29 cellular contexts compared by ENCODE assay signal in genomic region chr15:66564136-66565041, GRCh38. TPM values are rescaled to one million over a fixed set of nuclear protein-coding genes. Genes with fewer than 3 reads are reported as not detected.
A peak's percentile ranks its signal among the peaks of the same experiment; 100 is the strongest.
DNase-seq lines count a peak whose midpoint lies in the region; ATAC-seq, FAIRE-seq and TF ChIP-seq lines count a peak whose summit lies in the region.
"Had no signal": no experiment of that assay in that cellular context is flagged by ENCODE, and none has a peak within 500 bp of the region (broad histone marks: within the 10 kb centered on the region; RNA-seq: fewer than 3 reads in every experiment).

No MANE protein-coding gene starts in this region.

- no peak for ATAC-seq in T-helper 17 cell
- ATAC-seq in GM21526 (IDR thresholded peaks at IDR 0.05; ENCODE audit: low FRiP score, unreplicated experiment): no peak
- ATAC-seq: activated CD4-positive, alpha-beta T cell treated with anti-CD3 and anti-CD28 coated beads for 36 hours; activated CD8-positive, alpha-beta T cell treated with anti-CD3 and anti-CD28 coated beads for 36 hours; left lung; stimulated activated effector memory CD8-positive, alpha-beta T cell treated with anti-CD3 and anti-CD28 coated beads, Interleukin-12 subunit alpha, Interleukin-12 subunit beta, amount 100 ng/mL, for 72 hours had no signal

- no peaks in the 10 kb centered on the region for H4K20me1 ChIP-seq in keratinocyte (ENCODE audit: control insufficient read depth, extremely low read depth, insufficient read depth, low read length)

- H3K27me3 Mint-ChIP-seq in T-helper 17 cell: peaks cover 5% of the 10 kb centered on the region
- no peaks in the 10 kb centered on the region for H3K27me3 Mint-ChIP-seq in progenitor cell of endocrine pancreas
- H3K27me3 Mint-ChIP-seq: activated CD4-positive, alpha-beta T cell treated with anti-CD3 and anti-CD28 coated beads for 36 hours; activated CD8-positive, alpha-beta T cell treated with anti-CD3 and anti-CD28 coated beads for 36 hours; CD4-positive, CD25-positive, alpha-beta regulatory T cell had no signal

- H3K9ac ChIP-seq in ES-I3 (ENCODE audit: low read depth, low read length) (peak overlapping the region; percentile 38; the same call in 1 of the 2 replicates), keratinocyte (ENCODE audit: control insufficient read depth, extremely low read depth, insufficient read depth, low read length) (no peak overlapping the region)

- no peaks in the 10 kb centered on the region for H3K9me3 ChIP-seq in ES-I3 (ENCODE audit: control insufficient read depth, insufficient read depth, low read length)
- H3K9me3 ChIP-seq in T-helper 17 cell (ENCODE audit: control insufficient read depth, low read length, poor library complexity, severe bottlenecking): no peaks in the 10 kb centered on the region
- H3K9me3 ChIP-seq in keratinocyte (ENCODE audit: control insufficient read depth, low read depth, low read length): no peaks in the 10 kb centered on the region
- H3K9me3 ChIP-seq in BE2C: no peaks in the 10 kb centered on the region
- H3K9me3 ChIP-seq in small intestine (ENCODE audit: control insufficient read depth, low read depth): no peaks in the 10 kb centered on the region
- H3K9me3 ChIP-seq: A549, left lung, Peyer's patch had no signal

- peaks cover 3% of the 10 kb centered on the region; the same call in 1 of the 2 replicates for H3K36me3 ChIP-seq in ES-I3 (ENCODE audit: insufficient read depth, low read length)
- no peaks in the 10 kb centered on the region for H3K36me3 ChIP-seq in keratinocyte (ENCODE audit: control insufficient read depth in 2 of 2, extremely low read depth in 1 of 2, insufficient read depth in 2 of 2, low read length in 2 of 2)
- no peaks in the 10 kb centered on the region for H3K36me3 ChIP-seq in BE2C
- H3K36me3 ChIP-seq in small intestine (ENCODE audit: control insufficient read depth in 2 of 2, insufficient read depth in 2 of 2, low read length in 2 of 2): no peaks in the 10 kb centered on the region
- H3K36me3 ChIP-seq: left lung, Peyer's patch had no signal

- H3K4me2 ChIP-seq in keratinocyte (ENCODE audit: control insufficient read depth, extremely low read depth, insufficient read depth, low read depth, low read length): no peak overlapping the region
- H3K4me2 ChIP-seq: A549 had no signal

- H3K4me1 ChIP-seq in ES-I3 (ENCODE audit: insufficient read depth, low read length) (peaks cover 25% of the 10 kb centered on the region; the same call in 1 of the 2 replicates), keratinocyte (ENCODE audit: control insufficient read depth, extremely low read depth, insufficient read depth, low read length) (peaks cover 25% of the 10 kb centered on the region), BE2C (no peaks in the 10 kb centered on the region), small intestine (ENCODE audit: control insufficient read depth in 2 of 2, insufficient read depth in 1 of 2, low read depth in 1 of 2, low read length in 1 of 2) (no peaks in the 10 kb centered on the region)
- H3K4me1 ChIP-seq: A549, Peyer's patch had no signal

- WGBS in small intestine, 3 donors: 83 to 85% (median 83%) methylated on average over 15 to 18 of the region's 18 CpGs

- no peaks in the 10 kb centered on the region for H3K9me1 ChIP-seq in keratinocyte (ENCODE audit: control insufficient read depth, extremely low read depth, insufficient read depth, low read length)

- no peak overlapping the region for H3K27ac ChIP-seq in keratinocyte (ENCODE audit: control insufficient read depth, insufficient read depth, low read length)
- no peak overlapping the region for H3K27ac ChIP-seq in small intestine (ENCODE audit: low read depth in 1 of 2, low read length in 1 of 2)
- H3K27ac ChIP-seq: A549, HL-60, left lung, Peyer's patch had no signal

- dilution Hi-C loops in keratinocyte (cut with MboI; ENCODE audit: extremely low pct_ligation_motif_present, low sequenced_read_pairs): no loop called here

- H3K4me1 Mint-ChIP-seq in T-helper 17 cell: peaks cover 15% of the 10 kb centered on the region
- H3K4me1 Mint-ChIP-seq in progenitor cell of endocrine pancreas (ENCODE audit: low read depth): peaks cover 14% of the 10 kb centered on the region

- H3K27me3 ChIP-seq in keratinocyte (ENCODE audit: control insufficient read depth, extremely low read depth, insufficient read depth, low read length): no peaks in the 10 kb centered on the region
- no peaks in the 10 kb centered on the region for H3K27me3 ChIP-seq in BE2C
- H3K27me3 ChIP-seq in small intestine (ENCODE audit: control insufficient read depth in 2 of 2, insufficient read depth in 2 of 2, low read length in 2 of 2): no peaks in the 10 kb centered on the region
- H3K27me3 ChIP-seq: left lung, Peyer's patch had no signal

- H3K27ac Mint-ChIP-seq in T-helper 17 cell: peak overlapping the region; percentile 68
- peak overlapping the region; percentile 65 for H3K27ac Mint-ChIP-seq in progenitor cell of endocrine pancreas
- H3K27ac Mint-ChIP-seq: activated CD4-positive, alpha-beta T cell treated with anti-CD3 and anti-CD28 coated beads for 36 hours; activated CD8-positive, alpha-beta T cell treated with anti-CD3 and anti-CD28 coated beads for 36 hours; activated naive CD8-positive, alpha-beta T cell treated with anti-CD3 and anti-CD28 coated beads, Interleukin-2, amount 10 ng/mL, durations not matched to agents 7 days and 5 days; CD4-positive, CD25-positive, alpha-beta regulatory T cell; stimulated activated effector memory CD8-positive, alpha-beta T cell treated with anti-CD3 and anti-CD28 coated beads, Interleukin-12 subunit alpha, Interleukin-12 subunit beta, amount 100 ng/mL, for 72 hours had no signal

- no peak overlapping the region for H3K4me3 Mint-ChIP-seq in T-helper 17 cell
- H3K4me3 Mint-ChIP-seq in progenitor cell of endocrine pancreas (ENCODE audit: low read depth): no peak overlapping the region
- H3K4me3 Mint-ChIP-seq: activated CD4-positive, alpha-beta T cell treated with anti-CD3 and anti-CD28 coated beads for 36 hours; activated CD8-positive, alpha-beta T cell treated with anti-CD3 and anti-CD28 coated beads for 36 hours; activated naive CD8-positive, alpha-beta T cell treated with anti-CD3 and anti-CD28 coated beads, Interleukin-2, amount 10 ng/mL, durations not matched to agents 7 days and 5 days; CD4-positive, CD25-positive, alpha-beta regulatory T cell; stimulated activated effector memory CD8-positive, alpha-beta T cell treated with anti-CD3 and anti-CD28 coated beads, Interleukin-12 subunit alpha, Interleukin-12 subunit beta, amount 100 ng/mL, for 72 hours had no signal

- no peak for TF ChIP-seq CTCF in keratinocyte (optimal IDR thresholded peaks at IDR 0.05 in 1 of 3, IDR thresholded peaks at IDR 0.05 in 1 of 3, conservative IDR thresholded peaks at IDR 0.05 in 1 of 3; ENCODE audit: extremely low read depth in 1 of 3, insufficient read depth in 2 of 3, low read length in 3 of 3)
- TF ChIP-seq CTCF in progenitor cell of endocrine pancreas (IDR thresholded peaks at IDR 0.05; ENCODE audit: unreplicated experiment): no peak
- no peak for TF ChIP-seq CTCF in BE2C (IDR thresholded peaks at IDR 0.05; ENCODE audit: low read depth, low read length)

- H3K9me3 Mint-ChIP-seq in progenitor cell of endocrine pancreas (ENCODE audit: low read depth): no peaks in the 10 kb centered on the region
- H3K9me3 Mint-ChIP-seq: activated CD8-positive, alpha-beta T cell treated with anti-CD3 and anti-CD28 coated beads for 36 hours; activated naive CD8-positive, alpha-beta T cell treated with anti-CD3 and anti-CD28 coated beads, Interleukin-2, amount 10 ng/mL, durations not matched to agents 7 days and 5 days; stimulated activated effector memory CD8-positive, alpha-beta T cell treated with anti-CD3 and anti-CD28 coated beads, Interleukin-12 subunit alpha, Interleukin-12 subunit beta, amount 100 ng/mL, for 72 hours had no signal

- H3K79me2 ChIP-seq in keratinocyte (ENCODE audit: control insufficient read depth, insufficient read depth, low read length): no peaks in the 10 kb centered on the region

- H2AFZ ChIP-seq in keratinocyte (ENCODE audit: control insufficient read depth, low read length): peak overlapping the region; percentile 66

- H3K36me3 Mint-ChIP-seq in T-helper 17 cell (ENCODE audit: low read depth) (peaks cover 3% of the 10 kb centered on the region), progenitor cell of endocrine pancreas (ENCODE audit: insufficient read depth) (no peaks in the 10 kb centered on the region)
- H3K36me3 Mint-ChIP-seq: activated naive CD8-positive, alpha-beta T cell treated with anti-CD3 and anti-CD28 coated beads, Interleukin-2, amount 10 ng/mL, durations not matched to agents 7 days and 5 days; CD4-positive, CD25-positive, alpha-beta regulatory T cell; stimulated activated effector memory CD8-positive, alpha-beta T cell treated with anti-CD3 and anti-CD28 coated beads, Interleukin-12 subunit alpha, Interleukin-12 subunit beta, amount 100 ng/mL, for 72 hours had no signal

- no peak overlapping the region for H3K4me3 ChIP-seq in keratinocyte (ENCODE audit: control insufficient read depth in 2 of 3, extremely low read depth in 1 of 3, insufficient read depth in 2 of 3, low read depth in 1 of 3, low read length in 3 of 3)
- H3K4me3 ChIP-seq in BE2C (ENCODE audit: low read depth, low read length): no peak overlapping the region
- no peak overlapping the region for H3K4me3 ChIP-seq in small intestine (ENCODE audit: low read depth in 1 of 2, low read length in 2 of 2)
- H3K4me3 ChIP-seq: A549, left lung, Peyer's patch had no signal

- DNase-seq in T-helper 17 cell (no peak), keratinocyte (ENCODE audit: low read depth, low spot score) (peak; percentile 26), progenitor cell of endocrine pancreas (ENCODE audit: low spot score, unreplicated experiment) (no peak), NCI-H1092 treated with DMSO at 0.1 percent for 48 hours (lab: John Stamatoyannopoulos, UW) (no peak), BE2C (no peak), small intestine (no peak)
- DNase-seq: activated CD4-positive, alpha-beta T cell treated with anti-CD3 and anti-CD28 coated beads for 36 hours; activated CD8-positive, alpha-beta T cell treated with anti-CD3 and anti-CD28 coated beads for 36 hours; activated effector memory CD4-positive, alpha-beta T cell treated with anti-CD3 and anti-CD28 coated beads, Interleukin-2, amount 50 U/mL, for 16 hours; activated naive CD8-positive, alpha-beta T cell treated with anti-CD3 and anti-CD28 coated beads, Interleukin-2, amount 10 ng/mL, durations not matched to agents 7 days and 5 days; aorta; CD4-positive, CD25-positive, alpha-beta regulatory T cell; DMS79 treated with DMSO at 0.1 percent for 48 hours; effector CD4-positive, alpha-beta T cell; GF-D8; GOT3; Kasumi-1; left lung; NCI-H1436 treated with DMSO at 0.1 percent for 48 hours; SHP77 had no signal

- FAIRE-seq in keratinocyte (lab: Jason Lieb, UNC) (no peak), small intestine (lab: Jason Lieb, UNC) (no peak)
- FAIRE-seq: A549, colon, islet of Langerhans had no signal

RNA-seq across cellular contexts. Expression of gene LCTL, which starts 1.4 kb away (rescaled TPM):
- total RNA-seq in T-helper 17 cell (not detected), progenitor cell of endocrine pancreas (1.5 and 1.8 TPM in 2 replicates)
- polyA plus RNA-seq in keratinocyte (0.09 to 0.42 TPM (median 0.38 TPM) in 3 replicates), small intestine (not detected)
- polyA plus RNA-seq in keratinocyte (2011; ENCODE audit: low read depth): not detected
- polyA plus RNA-seq in keratinocyte (2011; cell fraction: cytosol; rRNA removed): 0.09 TPM in 2 replicates
- polyA plus RNA-seq in keratinocyte (2011; cell fraction: nucleus; rRNA removed): 0.07 and 0.19 TPM in 2 replicates
- 0.34 TPM in 1 of 2 replicates, not detected in the other for polyA plus RNA-seq in keratinocyte (2012; ENCODE audit: low replicate concordance)
- 0.36 TPM in 1 of 3 replicates, not detected in the others for polyA minus RNA-seq in keratinocyte
- polyA minus RNA-seq in keratinocyte (2011; cell fraction: cytosol; rRNA and poly(A)+ RNA removed): not detected
- not detected in 2 replicates for polyA minus RNA-seq in keratinocyte (2011; cell fraction: nucleus; rRNA and poly(A)+ RNA removed)
- polyA plus RNA-seq in BE2C (2012; ENCODE audit: insufficient read depth, insufficient read length, low read depth): not detected
- total RNA-seq: activated CD4-positive, alpha-beta T cell treated with anti-CD3 and anti-CD28 coated beads for 36 hours; activated CD8-positive, alpha-beta T cell treated with anti-CD3 and anti-CD28 coated beads for 36 hours; activated naive CD8-positive, alpha-beta T cell treated with anti-CD3 and anti-CD28 coated beads, Interleukin-2, amount 10 ng/mL, durations not matched to agents 7 days and 5 days; aorta; CD4-positive, CD25-positive, alpha-beta regulatory T cell; Peyer's patch; subcutaneous adipose tissue had no signal
- polyA plus RNA-seq: A549, aorta had no signal

RNA-seq across cellular contexts. Expression of gene ZWILCH, which starts 59.3 kb away (rescaled TPM):
- total RNA-seq in T-helper 17 cell (10 to 100 TPM in 1 of 2 donors, 1 to 10 TPM in 1; 5.6 to 10.5 TPM), progenitor cell of endocrine pancreas (22.5 and 23.3 TPM in 2 replicates)
- polyA plus RNA-seq in keratinocyte (15.6 to 34.9 TPM (median 17.8 TPM) in 3 replicates), small intestine (10 to 100 TPM in 1 of 3 donors, 1 to 10 TPM in 2; 2.5 to 10.7 (median 6.2) TPM)
- 13.9 TPM for polyA plus RNA-seq in keratinocyte (2011; ENCODE audit: low read depth)
- 11.6 and 19.9 TPM in 2 replicates for polyA plus RNA-seq in keratinocyte (2011; cell fraction: cytosol; rRNA removed)
- 16.0 and 17.3 TPM in 2 replicates for polyA plus RNA-seq in keratinocyte (2011; cell fraction: nucleus; rRNA removed)
- polyA plus RNA-seq in keratinocyte (2012; ENCODE audit: low replicate concordance): 4.2 and 15.4 TPM in 2 replicates
- 7.3 to 33.6 TPM (median 7.8 TPM) in 3 replicates for polyA minus RNA-seq in keratinocyte
- polyA minus RNA-seq in keratinocyte (2011; cell fraction: cytosol; rRNA and poly(A)+ RNA removed): 10.0 TPM
- polyA minus RNA-seq in keratinocyte (2011; cell fraction: nucleus; rRNA and poly(A)+ RNA removed): 7.5 and 16.2 TPM in 2 replicates
- 3.6 TPM for polyA plus RNA-seq in BE2C (2012; ENCODE audit: insufficient read depth, insufficient read length, low read depth)

RNA-seq across cellular contexts. Expression of gene RPL4, which starts 59.7 kb away (rescaled TPM):
- 1,000 to 10,000 TPM; 3,651 to 3,689 TPM for total RNA-seq in T-helper 17 cell
- 4,775 to 5,343 TPM (median 4,989 TPM) in 3 replicates for polyA plus RNA-seq in keratinocyte
- 1,839 TPM for polyA plus RNA-seq in keratinocyte (2011; ENCODE audit: low read depth)
- 5,273 and 5,283 TPM in 2 replicates for polyA plus RNA-seq in keratinocyte (2011; cell fraction: cytosol; rRNA removed)
- polyA plus RNA-seq in keratinocyte (2011; cell fraction: nucleus; rRNA removed): 1,423 and 1,500 TPM in 2 replicates
- polyA plus RNA-seq in keratinocyte (2012; ENCODE audit: low replicate concordance): 4,114 and 4,154 TPM in 2 replicates
- polyA minus RNA-seq in keratinocyte: 3,166 to 4,283 TPM (median 3,515 TPM) in 3 replicates
- 2,751 TPM for polyA minus RNA-seq in keratinocyte (2011; cell fraction: cytosol; rRNA and poly(A)+ RNA removed)
- polyA minus RNA-seq in keratinocyte (2011; cell fraction: nucleus; rRNA and poly(A)+ RNA removed): 518 and 680 TPM in 2 replicates
- total RNA-seq in progenitor cell of endocrine pancreas: 2,572 and 2,630 TPM in 2 replicates
- polyA plus RNA-seq in BE2C (2012; ENCODE audit: insufficient read depth, insufficient read length, low read depth): 2,485 TPM
- polyA plus RNA-seq in small intestine: 1,000 to 10,000 TPM in 2 of 3 donors, 100 to 1,000 TPM in 1; 708 to 2,664 (median 1,742) TPM
